Comparison of ENCODE assay signal across 16 cellular contexts in genomic region chr1:27439150-27439549, GRCh38. TPM values are rescaled to one million over a fixed set of nuclear protein-coding genes. Genes with fewer than 3 reads are reported as not detected.
A peak's percentile ranks its signal among the peaks of the same experiment; 100 is the strongest.
DNase-seq lines count a peak whose midpoint lies in the region; ATAC-seq and TF ChIP-seq lines count a peak whose summit lies in the region.
"Had no signal": no experiment of that assay in that cellular context is flagged by ENCODE, and none has a peak within 500 bp of the region (broad histone marks: within the 10 kb centered on the region; RNA-seq: fewer than 3 reads in every experiment).

No MANE protein-coding gene starts in this region.

- DNase-seq in activated CD8-positive, alpha-beta memory T cell treated with anti-CD3 and anti-CD28 coated beads, Interleukin-2, amount 10 ng/mL, durations not matched to agents 7 days and 5 days: no peak
- DNase-seq in activated CD8-positive, alpha-beta memory T cell treated with anti-CD3 and anti-CD28 coated beads, Interleukin-2, amount 50 U/mL, for 4 hours: no peak
- DNase-seq in SJCRH30: no peak
- DNase-seq in immature natural killer cell: no peak
- DNase-seq in stimulated activated naive B cell treated with anti-CD40 and anti-IgM and Interleukin-4, amounts not matched to agents 10 μg/mL and 1 μg/mL and 100 μg/mL, for 72 hours: no peak
- no peak for DNase-seq in NK-92 treated with Interleukin-12 subunit alpha and Interleukin-12 subunit beta, amount 100 ng/mL, for 24 hours (lab: John Stamatoyannopoulos, UW)
- DNase-seq in ecto neural progenitor cell (ENCODE audit: low spot score): no peak
- DNase-seq in glutamatergic neuron: no peak
- DNase-seq: NCI-H1694 had no signal

- H3K9me3 ChIP-seq in SJCRH30 (replicated peaks): no peaks in the 10 kb centered on the region

- no peak for TF ChIP-seq CTCF in glutamatergic neuron (IDR thresholded peaks at IDR 0.05; ENCODE audit: partially characterized antibody, unreplicated experiment)

- peaks cover 52% of the 10 kb centered on the region for H3K4me1 ChIP-seq in SJCRH30

- H3K27ac ChIP-seq in SJCRH30: peak overlapping the region; percentile 82
- H3K27ac ChIP-seq: VCaP had no signal

- no peak for ATAC-seq in activated CD8-positive, alpha-beta memory T cell treated with anti-CD3 and anti-CD28 coated beads, Interleukin-2, amount 10 ng/mL, durations not matched to agents 7 days and 5 days
- no peak for ATAC-seq in stimulated activated naive B cell treated with anti-CD40 and anti-IgM and Interleukin-4, amounts not matched to agents 10 μg/mL and 1 μg/mL and 100 μg/mL, for 72 hours (replicated peaks)

- H3K4me3 ChIP-seq in SJCRH30: no peak overlapping the region

- CTCF ChIA-PET in activated CD8-positive, alpha-beta memory T cell treated with anti-CD3 and anti-CD28 coated beads, Interleukin-2, amount 10 ng/mL, durations not matched to agents 7 days and 5 days (lab: Charles Lee): interaction anchor here (0.8 to 2.2 kb wide), 4 partner anchors 23 to 224 kb away, joined by 3 to 6 read pairs (median 4); no protein-coding TSS in a partner anchor

- peaks cover 1% of the 10 kb centered on the region for H3K36me3 Mint-ChIP-seq in activated CD8-positive, alpha-beta memory T cell treated with anti-CD3 and anti-CD28 coated beads, Interleukin-2, amount 10 ng/mL, durations not matched to agents 7 days and 5 days
- H3K36me3 Mint-ChIP-seq in immature natural killer cell: peaks cover 0 to 4% (median 0%) of the 10 kb centered on the region in 3 donors
- H3K36me3 Mint-ChIP-seq in stimulated activated naive B cell treated with anti-CD40 and anti-IgM and Interleukin-4, amounts not matched to agents 10 μg/mL and 1 μg/mL and 100 μg/mL, for 72 hours: peaks cover 16 to 28% of the 10 kb centered on the region in 2 donors
- no peaks in the 10 kb centered on the region for H3K36me3 Mint-ChIP-seq in glutamatergic neuron (ENCODE audit: unreplicated experiment)

- no peak overlapping the region for H3K4me3 Mint-ChIP-seq in activated CD8-positive, alpha-beta memory T cell treated with anti-CD3 and anti-CD28 coated beads, Interleukin-2, amount 10 ng/mL, durations not matched to agents 7 days and 5 days
- H3K4me3 Mint-ChIP-seq in immature natural killer cell: no peak overlapping the region
- no peak overlapping the region for H3K4me3 Mint-ChIP-seq in stimulated activated naive B cell treated with anti-CD40 and anti-IgM and Interleukin-4, amounts not matched to agents 10 μg/mL and 1 μg/mL and 100 μg/mL, for 72 hours
- no peak overlapping the region for H3K4me3 Mint-ChIP-seq in glutamatergic neuron (ENCODE audit: unreplicated experiment)

- peaks cover 46% of the 10 kb centered on the region for H3K4me1 Mint-ChIP-seq in activated CD8-positive, alpha-beta memory T cell treated with anti-CD3 and anti-CD28 coated beads, Interleukin-2, amount 10 ng/mL, durations not matched to agents 7 days and 5 days
- H3K4me1 Mint-ChIP-seq in immature natural killer cell: peaks cover 60 to 62% of the 10 kb centered on the region in 2 donors
- peaks cover 37 to 56% of the 10 kb centered on the region in 2 donors for H3K4me1 Mint-ChIP-seq in stimulated activated naive B cell treated with anti-CD40 and anti-IgM and Interleukin-4, amounts not matched to agents 10 μg/mL and 1 μg/mL and 100 μg/mL, for 72 hours
- peaks cover 14% of the 10 kb centered on the region for H3K4me1 Mint-ChIP-seq in glutamatergic neuron (ENCODE audit: low read depth, unreplicated experiment)

- no peaks in the 10 kb centered on the region for H3K27me3 Mint-ChIP-seq in activated CD8-positive, alpha-beta memory T cell treated with anti-CD3 and anti-CD28 coated beads, Interleukin-2, amount 10 ng/mL, durations not matched to agents 7 days and 5 days
- H3K27me3 Mint-ChIP-seq in immature natural killer cell (ENCODE audit: low read depth in 3 of 3) (no peaks in the 10 kb centered on the region), glutamatergic neuron (ENCODE audit: unreplicated experiment) (peaks cover 2% of the 10 kb centered on the region)
- H3K27me3 Mint-ChIP-seq in stimulated activated naive B cell treated with anti-CD40 and anti-IgM and Interleukin-4, amounts not matched to agents 10 μg/mL and 1 μg/mL and 100 μg/mL, for 72 hours: no peaks in the 10 kb centered on the region

- no peaks in the 10 kb centered on the region for H3K27me3 ChIP-seq in SJCRH30

- no peaks in the 10 kb centered on the region for H3K9me3 Mint-ChIP-seq in activated CD8-positive, alpha-beta memory T cell treated with anti-CD3 and anti-CD28 coated beads, Interleukin-2, amount 10 ng/mL, durations not matched to agents 7 days and 5 days (ENCODE audit: low read depth)
- no peaks in the 10 kb centered on the region for H3K9me3 Mint-ChIP-seq in immature natural killer cell
- no peaks in the 10 kb centered on the region for H3K9me3 Mint-ChIP-seq in stimulated activated naive B cell treated with anti-CD40 and anti-IgM and Interleukin-4, amounts not matched to agents 10 μg/mL and 1 μg/mL and 100 μg/mL, for 72 hours
- H3K9me3 Mint-ChIP-seq in glutamatergic neuron (ENCODE audit: unreplicated experiment): no peaks in the 10 kb centered on the region

- peak overlapping the region; percentile 55 for H3K27ac Mint-ChIP-seq in activated CD8-positive, alpha-beta memory T cell treated with anti-CD3 and anti-CD28 coated beads, Interleukin-2, amount 10 ng/mL, durations not matched to agents 7 days and 5 days
- H3K27ac Mint-ChIP-seq in immature natural killer cell (peak overlapping the region; percentile 39 to 94 (median 75)), glutamatergic neuron (ENCODE audit: unreplicated experiment) (no peak overlapping the region)
- peak overlapping the region; percentile 57 for H3K27ac Mint-ChIP-seq in stimulated activated naive B cell treated with anti-CD40 and anti-IgM and Interleukin-4, amounts not matched to agents 10 μg/mL and 1 μg/mL and 100 μg/mL, for 72 hours

- H3K36me3 ChIP-seq in SJCRH30: peaks cover 5% of the 10 kb centered on the region; the same call in 1 of the 2 replicates

RNA-seq across cellular contexts. Expression of gene GPR3, which starts 46.7 kb away (rescaled TPM):
- total RNA-seq in activated CD8-positive, alpha-beta memory T cell treated with anti-CD3 and anti-CD28 coated beads, Interleukin-2, amount 10 ng/mL, durations not matched to agents 7 days and 5 days: under 1 TPM; 0.44 to 0.49 TPM
- 8.3 TPM in 2 replicates for total RNA-seq in SJCRH30 (2014; rRNA removed; shearing (Covaris generic))
- not detected for polyA plus RNA-seq in immature natural killer cell
- total RNA-seq in glutamatergic neuron (ENCODE audit: unreplicated experiment): 1.5 TPM

RNA-seq across cellular contexts. Expression of gene WASF2, which starts 50.8 kb away (rescaled TPM):
- total RNA-seq in activated CD8-positive, alpha-beta memory T cell treated with anti-CD3 and anti-CD28 coated beads, Interleukin-2, amount 10 ng/mL, durations not matched to agents 7 days and 5 days: 100 to 1,000 TPM; 113 to 117 TPM
- total RNA-seq in SJCRH30 (2014; rRNA removed; shearing (Covaris generic)): 38.2 and 43.6 TPM in 2 replicates
- 10 to 100 TPM; 36.6 to 90.0 (median 39.5) TPM for polyA plus RNA-seq in immature natural killer cell
- total RNA-seq in glutamatergic neuron (ENCODE audit: unreplicated experiment): 47.0 TPM

RNA-seq across cellular contexts. Expression of gene CD164L2, which starts 56.0 kb away (rescaled TPM):
- total RNA-seq in activated CD8-positive, alpha-beta memory T cell treated with anti-CD3 and anti-CD28 coated beads, Interleukin-2, amount 10 ng/mL, durations not matched to agents 7 days and 5 days: not detected
- total RNA-seq in SJCRH30 (2014; rRNA removed; shearing (Covaris generic)): not detected in 2 replicates
- not detected for polyA plus RNA-seq in immature natural killer cell
- not detected for total RNA-seq in glutamatergic neuron (ENCODE audit: unreplicated experiment)
- total RNA-seq: A673, chondrocyte, epithelial cell of proximal tubule, NCI-H460, SK-MEL-5, subcutaneous adipose tissue had no signal
